Comparison of ENCODE assay signal across 7 cellular contexts in genomic region chr2:189783451-189783926, GRCh38. TPM values are rescaled to one million over a fixed set of nuclear protein-coding genes. Genes with fewer than 3 reads are reported as not detected.
A peak's percentile ranks its signal among the peaks of the same experiment; 100 is the strongest.
DNase-seq lines count a peak whose midpoint lies in the region; ATAC-seq and TF ChIP-seq lines count a peak whose summit lies in the region.

No MANE protein-coding gene starts in this region.

- TF ChIP-seq CTCF in GM06990 (IDR thresholded peaks at IDR 0.05; ENCODE audit: insufficient read depth, low read length, poor library complexity, severe bottlenecking) (no peak), WERI-Rb-1 (IDR thresholded peaks at IDR 0.05; ENCODE audit: low read depth, low read length) (no peak), foreskin fibroblast (IDR thresholded peaks at IDR 0.05; ENCODE audit: low read depth, low read length) (no peak), osteocyte (IDR thresholded peaks at IDR 0.05) (no peak)

- no peak for DNase-seq in GM06990 (ENCODE audit: extremely low read depth, insufficient read length)
- peak; percentile 26 for DNase-seq in HuH-7.5 (ENCODE audit: low spot score)
- no peak for DNase-seq in WERI-Rb-1
- DNase-seq in foreskin fibroblast = peak in 1 of 2 donors; percentile 52
- DNase-seq in osteocyte (ENCODE audit: extremely low spot score, unreplicated experiment) = no peak
- DNase-seq in ecto neural progenitor cell (ENCODE audit: low spot score) = no peak

- H3K27me3 Mint-ChIP-seq in osteocyte (ENCODE audit: unreplicated experiment) = no peaks in the 10 kb centered on the region

- peaks cover 39% of the 10 kb centered on the region for H3K4me1 Mint-ChIP-seq in osteocyte (ENCODE audit: unreplicated experiment)

- ATAC-seq in GM21619 (IDR thresholded peaks at IDR 0.05; ENCODE audit: unreplicated experiment) = peak; percentile 16

- peak overlapping the region; percentile 95 for H3K27ac Mint-ChIP-seq in osteocyte (ENCODE audit: unreplicated experiment)

- H3K27me3 ChIP-seq in GM06990 (replicated peaks; ENCODE audit: control insufficient read depth, insufficient read depth, low read length) (no peaks in the 10 kb centered on the region), WERI-Rb-1 (ENCODE audit: insufficient read depth, low read depth, severe bottlenecking) (no peaks in the 10 kb centered on the region)

- H3K4me3 ChIP-seq in GM06990 (replicated peaks; ENCODE audit: low read depth, low read length) (peak overlapping the region; percentile 89), WERI-Rb-1 (ENCODE audit: low read depth, low read length) (peak overlapping the region; percentile 97), foreskin fibroblast (ENCODE audit: low read depth in 1 of 2, low read length in 2 of 2) (peak overlapping the region; percentile 77 to 96)

- H3K9me3 ChIP-seq in WERI-Rb-1 (ENCODE audit: severe bottlenecking) = no peaks in the 10 kb centered on the region

- peak overlapping the region; percentile 99 for H3K27ac ChIP-seq in WERI-Rb-1

- H3K36me3 ChIP-seq in GM06990 (ENCODE audit: control insufficient read depth, insufficient read depth, low read length) (peaks cover 2% of the 10 kb centered on the region; the same call in 1 of the 2 replicates), WERI-Rb-1 (peaks cover 54% of the 10 kb centered on the region)

- peaks cover 36% of the 10 kb centered on the region for H3K36me3 Mint-ChIP-seq in osteocyte (ENCODE audit: unreplicated experiment)

- no peaks in the 10 kb centered on the region for H3K9me3 Mint-ChIP-seq in osteocyte (ENCODE audit: unreplicated experiment)

- peak overlapping the region; percentile 91 for H3K4me3 Mint-ChIP-seq in osteocyte (ENCODE audit: unreplicated experiment)

RNA-seq across cellular contexts. Expression of gene ORMDL1, which starts 0.7 kb away (rescaled TPM):
- total RNA-seq in osteocyte = 63.7 and 71.9 TPM in 2 replicates

RNA-seq across cellular contexts. Expression of gene PMS1, which starts 0.8 kb away (rescaled TPM):
- total RNA-seq in osteocyte = 31.6 and 36.8 TPM in 2 replicates

RNA-seq across cellular contexts. Expression of gene OSGEPL1, which starts 20.9 kb away (rescaled TPM):
- total RNA-seq in osteocyte = 10.0 and 10.6 TPM in 2 replicates
